In the genomic region with DNA sequence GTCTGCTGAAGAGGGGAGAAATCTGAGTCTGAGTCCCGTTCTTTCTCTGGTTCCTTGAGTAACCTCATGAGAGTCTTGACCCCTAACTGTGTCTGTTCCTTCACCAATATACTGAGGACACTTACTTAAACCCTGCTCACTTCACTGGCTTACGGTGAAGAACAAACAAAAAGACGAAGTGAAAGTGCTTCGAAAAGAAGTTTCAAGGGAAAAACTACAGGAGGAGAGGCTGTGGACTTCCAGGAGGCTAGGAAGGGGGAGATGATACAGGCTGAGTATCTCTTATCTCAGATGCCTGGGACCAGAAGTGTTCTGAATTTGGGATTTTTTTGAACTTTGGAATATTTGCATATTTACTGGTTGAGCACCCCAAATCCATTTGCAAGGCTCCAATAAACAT, we compare ENCODE assay signal across 21 cellular contexts. TPM values are rescaled to one million over a fixed set of nuclear protein-coding genes. Genes with fewer than 3 reads are reported as not detected.
DNase-seq lines count a peak whose midpoint lies in the region; ATAC-seq, FAIRE-seq and TF ChIP-seq lines count a peak whose summit lies in the region.
"Had no signal": no experiment of that assay in that cellular context is flagged by ENCODE, and none has a peak within 500 bp of the region (broad histone marks: within the 10 kb centered on the region; RNA-seq: fewer than 3 reads in every experiment).

No MANE protein-coding gene starts in this region.

- no peaks in the 10 kb centered on the region for H3K27me3 ChIP-seq in GM12878 (replicated peaks in 1 of 2; ENCODE audit: control insufficient read depth in 2 of 2, insufficient read depth in 2 of 2, low read length in 1 of 2)
- no peaks in the 10 kb centered on the region for H3K27me3 ChIP-seq in thyroid gland
- H3K27me3 ChIP-seq: gastroesophageal sphincter had no signal

- H3K36me3 ChIP-seq in GM12878 (ENCODE audit: control insufficient read depth in 2 of 2, insufficient read depth in 2 of 2, low read length in 1 of 2) (peaks cover 17 to 38% of the 10 kb centered on the region in 2 experiments; a peak in 3 of 4 replicates), thyroid gland (peaks cover 40 to 51% of the 10 kb centered on the region in 2 donors)

- no peaks in the 10 kb centered on the region for H3K27me3 Mint-ChIP-seq in natural killer cell treated with Interleukin-12 subunit alpha and Interleukin-12 subunit beta and Interleukin-15 and Interleukin-18, amount 100 ng/mL, for 72 hours
- H3K27me3 Mint-ChIP-seq in natural killer cell (ENCODE audit: low read depth in 2 of 2): no peaks in the 10 kb centered on the region

- H3K9me3 ChIP-seq in GM12878 (replicated peaks; ENCODE audit: control insufficient read depth, insufficient read depth, low read length) (no peaks in the 10 kb centered on the region), thyroid gland (no peaks in the 10 kb centered on the region)
- H3K9me3 ChIP-seq: gastroesophageal sphincter had no signal

- H3K4me3 ChIP-seq in GM12878 (0 out of 2 replicates have a peak overlapping the region, but pooled peaks have one; percentile 18), thyroid gland (replicated peaks in 1 of 3) (no peak overlapping the region)
- H3K4me3 ChIP-seq: gastroesophageal sphincter, GM23338 had no signal

- TF ChIP-seq POLR2A in GM12878 (IDR thresholded peaks at IDR 0.05; ENCODE audit: low read depth, low read length): no peak
- TF ChIP-seq POLR2A in thyroid gland (IDR thresholded peaks at IDR 0.05): no peak

- ATAC-seq in natural killer cell treated with Interleukin-12 subunit alpha and Interleukin-12 subunit beta and Interleukin-15 and Interleukin-18, amount 100 ng/mL, for 72 hours: no peak
- ATAC-seq in natural killer cell (no peak), GM12878 (peak; percentile 32), HG03354 (IDR thresholded peaks at IDR 0.05; ENCODE audit: poor library complexity, severe bottlenecking, unreplicated experiment) (no peak)
- ATAC-seq: esophagus mucosa, gastroesophageal sphincter, GM23338 had no signal

- peak overlapping the region; percentile 49 for H3K9ac ChIP-seq in GM12878 (ENCODE audit: control insufficient read depth, insufficient read depth, low read length)
- H3K9ac ChIP-seq: KMS-11 had no signal

- TF ChIP-seq CTCF in natural killer cell (IDR thresholded peaks at IDR 0.05): no peak
- TF ChIP-seq CTCF in RWPE1 (conservative IDR thresholded peaks at IDR 0.05; ENCODE audit: low read depth): no peak
- TF ChIP-seq CTCF in GM12878 (IDR thresholded peaks at IDR 0.05 in 2 of 3, conservative IDR thresholded peaks at IDR 0.05 in 1 of 3; ENCODE audit: control insufficient read depth in 2 of 3, extremely low read depth in 1 of 3, insufficient read depth in 1 of 3, low read depth in 3 of 3, low read length in 3 of 3): no peak
- no peak for TF ChIP-seq CTCF in thyroid gland (IDR thresholded peaks at IDR 0.05)

- H2AFZ ChIP-seq in GM12878 (ENCODE audit: control insufficient read depth, low read depth, low read length): no peak overlapping the region
- H2AFZ ChIP-seq: GM23338 had no signal

- no peak for TF ChIP-seq EP300 in GM12878 (IDR thresholded peaks at IDR 0.05; ENCODE audit: borderline replicate concordance in 1 of 2, control insufficient read depth in 1 of 2, low read depth in 2 of 2, low read length in 2 of 2)

- 32% methylated on average over 4 of the region's 4 CpGs for WGBS in GM12878 (ENCODE audit: insufficient coverage, insufficient replicate concordance, low lambda C conversion rate, missing lambda C conversion rate)
- 77 to 79% methylated on average over 4 of the region's 4 CpGs for WGBS in thyroid gland, 2 donors

- H3K27ac ChIP-seq in RWPE1 (peak overlapping the region; percentile 37; the same call in 1 of the 2 replicates), GM12878 (ENCODE audit: control insufficient read depth, insufficient read depth) (peak overlapping the region; percentile 87), thyroid gland (no peak overlapping the region)
- H3K27ac ChIP-seq: gastroesophageal sphincter, KMS-11 had no signal

- H3K4me1 ChIP-seq in GM12878 (ENCODE audit: control insufficient read depth, insufficient read depth, low read length) (peaks cover 49% of the 10 kb centered on the region), thyroid gland (peaks cover 8 to 9% of the 10 kb centered on the region in 2 donors)

- peaks cover 33% of the 10 kb centered on the region for H3K79me2 ChIP-seq in GM12878 (ENCODE audit: control insufficient read depth, insufficient read depth, low read length)

- BruUV-seq in GM12878 (replicated peaks; lab: Mats Ljungman, UMichigan): no TSS peak

- H3K4me1 Mint-ChIP-seq in natural killer cell treated with Interleukin-12 subunit alpha and Interleukin-12 subunit beta and Interleukin-15 and Interleukin-18, amount 100 ng/mL, for 72 hours (ENCODE audit: low read depth in 2 of 2): peaks cover 54 to 61% of the 10 kb centered on the region in 2 donors
- H3K4me1 Mint-ChIP-seq in natural killer cell: peaks cover 14 to 27% of the 10 kb centered on the region in 2 donors

- TF ChIP-seq RAD21 in GM12878 (IDR thresholded peaks at IDR 0.05; ENCODE audit: insufficient read depth, low read depth, low read length): no peak

- intact Hi-C loops in natural killer cell (cut with micrococcal nuclease) (no loop called here), GM12878 (cut with micrococcal nuclease; ENCODE audit: unreplicated experiment) (loop anchor here (2.0 to 5.0 kb wide), 2 partner anchors 16 to 81 kb away; no protein-coding TSS in a partner anchor), thyroid gland (cut with DNase I) (loop anchor here (5.0 kb wide), 1 partner anchor 34 kb away; a partner anchor contains a TSS)

- no peaks in the 10 kb centered on the region for H3K9me3 Mint-ChIP-seq in natural killer cell treated with Interleukin-12 subunit alpha and Interleukin-12 subunit beta and Interleukin-15 and Interleukin-18, amount 100 ng/mL, for 72 hours
- no peaks in the 10 kb centered on the region for H3K9me3 Mint-ChIP-seq in natural killer cell
- H3K9me3 Mint-ChIP-seq: GM23338, nephron had no signal

- peaks cover 47% of the 10 kb centered on the region for H3K36me3 Mint-ChIP-seq in natural killer cell treated with Interleukin-12 subunit alpha and Interleukin-12 subunit beta and Interleukin-15 and Interleukin-18, amount 100 ng/mL, for 72 hours
- H3K36me3 Mint-ChIP-seq in natural killer cell: peaks cover 7% of the 10 kb centered on the region

- FAIRE-seq in GM12878 (lab: Jason Lieb, UNC): no peak

- RAD21 ChIA-PET in GM12878 (lab: Charles Lee; ENCODE audit: unreplicated experiment): interaction anchor here (1.0 to 8.2 kb wide), 5 partner anchors 11 to 81 kb away, joined by 4 to 118 read pairs (median 7); a partner anchor contains a TSS

- peak overlapping the region; percentile 82 for H3K4me2 ChIP-seq in GM12878 (ENCODE audit: control insufficient read depth, insufficient read depth)
- H3K4me2 ChIP-seq: GM23338, KMS-11 had no signal

- in situ Hi-C loops in GM12878 (cut with MboI): loop anchor here (5.0 kb wide), 1 partner anchor 39 kb away; no protein-coding TSS in a partner anchor

- DNase-seq in natural killer cell treated with Interleukin-12 subunit alpha and Interleukin-12 subunit beta and Interleukin-15 and Interleukin-18, amount 100 ng/mL, for 72 hours (ENCODE audit: low spot score): no peak
- DNase-seq in natural killer cell (no peak), RWPE1 (ENCODE audit: low spot score) (no peak), GM12878 (ENCODE audit: low read depth, low spot score) (no peak), thyroid gland (no peak), H4 (ENCODE audit: low spot score) (no peak)
- DNase-seq in activated CD4-positive, CD25-positive, alpha-beta regulatory T cell treated with anti-CD3 and anti-CD28 coated beads, Interleukin-2, amount 50 U/mL, for 72 hours: no peak
- DNase-seq: activated CD4-positive, alpha-beta T cell treated with anti-CD3 and anti-CD28 coated beads, Interleukin-2, amount 50 U/mL, for 1 hour; kidney glomerular epithelial cell; NCI-H1048; NCI-H2081; NCI-H446 treated with DMSO at 0.1 percent for 48 hours; NK-92 treated with Interleukin-12 subunit alpha and Interleukin-12 subunit beta, amount 100 ng/mL, for 24 hours; substantia nigra had no signal

- peak overlapping the region; percentile 51 for H3K4me3 Mint-ChIP-seq in natural killer cell treated with Interleukin-12 subunit alpha and Interleukin-12 subunit beta and Interleukin-15 and Interleukin-18, amount 100 ng/mL, for 72 hours
- no peak overlapping the region for H3K4me3 Mint-ChIP-seq in natural killer cell
- H3K4me3 Mint-ChIP-seq: GM23338, nephron had no signal

- CTCF ChIA-PET in RWPE1 (lab: Yijun Ruan, JAX) (no interaction called here), GM12878 (lab: Yijun Ruan, JAX) (interaction anchor here (0.9 to 8.1 kb wide), 5 partner anchors 16 to 80 kb away, joined by 3 to 144 read pairs (median 10); a partner anchor contains a TSS)

- H4K20me1 ChIP-seq in GM12878 (ENCODE audit: control insufficient read depth, insufficient read depth): no peaks in the 10 kb centered on the region

- SMC1A ChIA-PET in GM12878 (lab: Charles Lee; ENCODE audit: uncharacterized antibody, unreplicated experiment): interaction anchor here (0.9 to 10.1 kb wide), 3 partner anchors 17 to 31 kb away, joined by 5 to 186 read pairs (median 5); no protein-coding TSS in a partner anchor

- peak overlapping the region; percentile 93 to 100 for H3K27ac Mint-ChIP-seq in natural killer cell treated with Interleukin-12 subunit alpha and Interleukin-12 subunit beta and Interleukin-15 and Interleukin-18, amount 100 ng/mL, for 72 hours
- H3K27ac Mint-ChIP-seq in natural killer cell: peak overlapping the region in 1 of 2 donors; percentile 19
- H3K27ac Mint-ChIP-seq: GM23338, nephron had no signal

- POLR2A ChIA-PET in RWPE1 (lab: Yijun Ruan, JAX; ENCODE audit: low non-redundant PET) (no interaction called here), GM12878 (lab: Charles Lee) (interaction anchor here (0.6 to 13.5 kb wide), 4 partner anchors 16 to 206 kb away, joined by 4 to 307 read pairs (median 42); a partner anchor contains a TSS)

RNA-seq across cellular contexts. Expression of a gene that starts 6.1 kb away (rescaled TPM):
- total RNA-seq in natural killer cell treated with Interleukin-12 subunit alpha and Interleukin-12 subunit beta and Interleukin-15 and Interleukin-18, amount 100 ng/mL, for 72 hours: 100 to 1,000 TPM in 1 of 2 donors, 10 to 100 TPM in 1; 89.4 to 103 TPM
- total RNA-seq in natural killer cell: 10 to 100 TPM; 23.3 to 37.4 (median 28.3) TPM
- 148 and 165 TPM in 2 replicates for total RNA-seq in GM12878 (2013; cell fraction: nucleolus; rRNA removed)
- 23.5 and 28.1 TPM in 2 replicates for total RNA-seq in GM12878 (2014; rRNA removed)
- total RNA-seq in GM12878 (2014; rRNA removed; fragmentation: Illumina TruSeq; extraction: Trizol): 16.3 and 20.3 TPM in 2 replicates
- total RNA-seq in GM12878 (2021): 45.4 and 52.2 TPM in 2 replicates
- polyA plus RNA-seq in GM12878 (2011; ENCODE audit: low read depth): 8.1 TPM
- polyA plus RNA-seq in GM12878 (2011; rRNA removed): 20.6 and 48.9 TPM in 2 replicates
- polyA plus RNA-seq in GM12878 (2011; cell fraction: cytosol; rRNA removed): 47.7 and 58.0 TPM in 2 replicates
- 125 and 147 TPM in 2 replicates for polyA plus RNA-seq in GM12878 (2011; cell fraction: nucleus; rRNA removed)
- 20.1 and 31.2 TPM in 2 replicates for polyA plus RNA-seq in GM12878 (2012)
- 21.9 and 26.4 TPM in 2 replicates for polyA plus RNA-seq in GM12878 (2014; fragmentation: Illumina TruSeq; extraction: Trizol)
- polyA plus RNA-seq in GM12878 (2014; fragmentation: Nextera tagmentation; extraction: Ambion mirVana): 1 to 10 TPM in 1 of 2 experiments, under 1 TPM in 1; 0.69 to 4.0 TPM
- polyA plus RNA-seq in GM12878 (2014; rRNA removed): 34.4 and 34.6 TPM in 2 replicates
- polyA plus RNA-seq in GM12878 (2016; fragmentation: Nextera tagmentation; extraction: Ambion mirVana): 10 to 100 TPM; 28.2 to 30.4 TPM
- polyA minus RNA-seq in GM12878 (2011; rRNA and poly(A)+ RNA removed): 22.4 and 25.9 TPM in 2 replicates
- polyA minus RNA-seq in GM12878 (2011; cell fraction: cytosol; rRNA and poly(A)+ RNA removed): 12.4 and 17.5 TPM in 2 replicates
- 21.2 and 29.7 TPM in 2 replicates for polyA minus RNA-seq in GM12878 (2011; cell fraction: nucleus; rRNA and poly(A)+ RNA removed)
- total RNA-seq in thyroid gland: 10 to 100 TPM; 15.5 to 34.4 (median 18.8) TPM
- total RNA-seq in H4 (2014; rRNA removed; shearing (Covaris generic)): 7.9 and 14.9 TPM in 2 replicates

RNA-seq across cellular contexts. Expression of a gene that starts 32.1 kb away (rescaled TPM):
- total RNA-seq in natural killer cell treated with Interleukin-12 subunit alpha and Interleukin-12 subunit beta and Interleukin-15 and Interleukin-18, amount 100 ng/mL, for 72 hours: 100 to 1,000 TPM in 1 of 2 donors, 10 to 100 TPM in 1; 99.4 to 107 TPM
- total RNA-seq in natural killer cell (1 to 10 TPM in 2 of 3 donors, under 1 TPM in 1; 0.72 to 7.1 (median 1.4) TPM), GM12878 (2014; rRNA removed) (87.6 and 97.0 TPM in 2 replicates), GM12878 (2014; rRNA removed; fragmentation: Illumina TruSeq; extraction: Trizol) (52.9 and 53.6 TPM in 2 replicates), GM12878 (2021) (92.0 and 92.4 TPM in 2 replicates), thyroid gland (1 to 10 TPM in 2 of 4 donors, under 1 TPM in 2; 0.29 to 1.7 (median 1.0) TPM)
- 118 TPM in 2 replicates for total RNA-seq in GM12878 (2013; cell fraction: nucleolus; rRNA removed)
- 29.1 TPM for polyA plus RNA-seq in GM12878 (2011; ENCODE audit: low read depth)
- polyA plus RNA-seq in GM12878 (2011; rRNA removed) (39.5 and 70.5 TPM in 2 replicates), GM12878 (2014; fragmentation: Illumina TruSeq; extraction: Trizol) (15.6 and 62.7 TPM in 2 replicates), GM12878 (2014; fragmentation: Nextera tagmentation; extraction: Ambion mirVana) (1 to 10 TPM; 1.4 to 6.3 TPM), GM12878 (2014; rRNA removed) (112 and 132 TPM in 2 replicates), GM12878 (2016; fragmentation: Nextera tagmentation; extraction: Ambion mirVana) (10 to 100 TPM; 85.3 to 93.9 TPM)
- polyA plus RNA-seq in GM12878 (2011; cell fraction: cytosol; rRNA removed): 99.1 and 145 TPM in 2 replicates
- polyA plus RNA-seq in GM12878 (2011; cell fraction: nucleus; rRNA removed): 312 and 313 TPM in 2 replicates
- polyA plus RNA-seq in GM12878 (2012): 45.7 and 52.2 TPM in 2 replicates
- 81.3 and 123 TPM in 2 replicates for polyA minus RNA-seq in GM12878 (2011; rRNA and poly(A)+ RNA removed)
- 41.2 and 45.3 TPM in 2 replicates for polyA minus RNA-seq in GM12878 (2011; cell fraction: cytosol; rRNA and poly(A)+ RNA removed)
- polyA minus RNA-seq in GM12878 (2011; cell fraction: nucleus; rRNA and poly(A)+ RNA removed): 43.9 and 68.7 TPM in 2 replicates
- total RNA-seq in H4 (2014; rRNA removed; shearing (Covaris generic)): 1.2 and 3.1 TPM in 2 replicates

RNA-seq across cellular contexts. Expression of a gene that starts 32.8 kb away (rescaled TPM):
- total RNA-seq in natural killer cell treated with Interleukin-12 subunit alpha and Interleukin-12 subunit beta and Interleukin-15 and Interleukin-18, amount 100 ng/mL, for 72 hours: not detected
- total RNA-seq in natural killer cell: not detected
- not detected in 2 replicates for total RNA-seq in GM12878 (2013; cell fraction: nucleolus; rRNA removed)
- not detected in 2 replicates for total RNA-seq in GM12878 (2014; rRNA removed)
- not detected in 2 replicates for total RNA-seq in GM12878 (2014; rRNA removed; fragmentation: Illumina TruSeq; extraction: Trizol)
- not detected in 2 replicates for total RNA-seq in GM12878 (2021)
- not detected for polyA plus RNA-seq in GM12878 (2011; ENCODE audit: low read depth)
- not detected in 2 replicates for polyA plus RNA-seq in GM12878 (2011; rRNA removed)
- polyA plus RNA-seq in GM12878 (2011; cell fraction: cytosol; rRNA removed): not detected in 2 replicates
- not detected in 2 replicates for polyA plus RNA-seq in GM12878 (2011; cell fraction: nucleus; rRNA removed)
- not detected in 2 replicates for polyA plus RNA-seq in GM12878 (2012)
- not detected in 2 replicates for polyA plus RNA-seq in GM12878 (2014; fragmentation: Illumina TruSeq; extraction: Trizol)
- polyA plus RNA-seq in GM12878 (2014; fragmentation: Nextera tagmentation; extraction: Ambion mirVana): under 1 TPM in 1 of 2 experiments, not detected in 1; 0.04 TPM
- not detected in 2 replicates for polyA plus RNA-seq in GM12878 (2014; rRNA removed)
- not detected for polyA plus RNA-seq in GM12878 (2016; fragmentation: Nextera tagmentation; extraction: Ambion mirVana)
- polyA minus RNA-seq in GM12878 (2011; rRNA and poly(A)+ RNA removed): not detected in 2 replicates
- polyA minus RNA-seq in GM12878 (2011; cell fraction: cytosol; rRNA and poly(A)+ RNA removed): not detected in 2 replicates
- not detected in 2 replicates for polyA minus RNA-seq in GM12878 (2011; cell fraction: nucleus; rRNA and poly(A)+ RNA removed)
- 1 to 10 TPM in 1 of 4 donors, not detected in 3; 1.1 TPM for total RNA-seq in thyroid gland
- total RNA-seq in H4 (2014; rRNA removed; shearing (Covaris generic)): not detected in 2 replicates
- total RNA-seq: esophagus mucosa, gastroesophageal sphincter, GM23338, skeletal muscle tissue had no signal
- polyA plus RNA-seq: GM23338 had no signal

RNA-seq across cellular contexts. Expression of a gene that starts 53.6 kb away (rescaled TPM):
- total RNA-seq in natural killer cell treated with Interleukin-12 subunit alpha and Interleukin-12 subunit beta and Interleukin-15 and Interleukin-18, amount 100 ng/mL, for 72 hours: under 1 TPM in 1 of 2 donors, not detected in 1; 0.29 TPM
- total RNA-seq in natural killer cell (not detected), GM12878 (2014; rRNA removed) (0.76 and 1.4 TPM in 2 replicates), GM12878 (2014; rRNA removed; fragmentation: Illumina TruSeq; extraction: Trizol) (0.37 and 0.40 TPM in 2 replicates), GM12878 (2021) (0.69 and 1.5 TPM in 2 replicates), thyroid gland (1 to 10 TPM; 1.6 to 7.6 (median 2.5) TPM)
- total RNA-seq in GM12878 (2013; cell fraction: nucleolus; rRNA removed): 0.25 TPM in 1 of 2 replicates, not detected in the other
- not detected for polyA plus RNA-seq in GM12878 (2011; ENCODE audit: low read depth)
- polyA plus RNA-seq in GM12878 (2011; rRNA removed) (0.04 and 0.09 TPM in 2 replicates), GM12878 (2014; fragmentation: Illumina TruSeq; extraction: Trizol) (0.56 and 0.62 TPM in 2 replicates), GM12878 (2014; fragmentation: Nextera tagmentation; extraction: Ambion mirVana) (under 1 TPM in 1 of 2 experiments, not detected in 1; 0.24 TPM), GM12878 (2014; rRNA removed) (2.0 and 2.2 TPM in 2 replicates), GM12878 (2016; fragmentation: Nextera tagmentation; extraction: Ambion mirVana) (1 to 10 TPM; 1.1 to 1.5 TPM)
- polyA plus RNA-seq in GM12878 (2011; cell fraction: cytosol; rRNA removed): 0.10 and 0.16 TPM in 2 replicates
- polyA plus RNA-seq in GM12878 (2011; cell fraction: nucleus; rRNA removed): 0.37 TPM in 1 of 2 replicates, not detected in the other
- polyA plus RNA-seq in GM12878 (2012): 0.23 and 0.51 TPM in 2 replicates
- polyA minus RNA-seq in GM12878 (2011; rRNA and poly(A)+ RNA removed): not detected in 2 replicates
- not detected in 2 replicates for polyA minus RNA-seq in GM12878 (2011; cell fraction: cytosol; rRNA and poly(A)+ RNA removed)
- 0.36 TPM in 1 of 2 replicates, not detected in the other for polyA minus RNA-seq in GM12878 (2011; cell fraction: nucleus; rRNA and poly(A)+ RNA removed)
- total RNA-seq in H4 (2014; rRNA removed; shearing (Covaris generic)): 0.66 TPM in 1 of 2 replicates, not detected in the other
- total RNA-seq: skeletal muscle tissue had no signal

Comparison
In these comparisons a context has a peak if more than half of its experiments do, and no peak if none do; other contexts are left out.
1. RNA of a gene that starts 32.1 kb away (total RNA-seq): 99.4 to 107 TPM in natural killer cell treated with Interleukin-12 subunit alpha and Interleukin-12 subunit beta and Interleukin-15 and Interleukin-18, amount 100 ng/mL, for 72 hours and 52.9 to 118 TPM in GM12878; 1.2 to 3.1 TPM in H4, 0.72 to 7.1 TPM in natural killer cell and 0.29 to 1.7 TPM in thyroid gland; every median in the first group is over 4 times any median in the second.
2. H3K27ac ChIP-seq: peak in RWPE1 (single experiment) and GM12878 (single experiment); none in thyroid gland (0 of 3).